8 cellular contexts compared by ENCODE assay signal in genomic region chr11:15327786-15328231, GRCh38.
DNase-seq lines count a peak whose midpoint lies in the region; ATAC-seq, FAIRE-seq and TF ChIP-seq lines count a peak whose summit lies in the region.

No MANE protein-coding gene starts in this region.

- peak; percentile 68 for TF ChIP-seq CTCF in DND-41 (IDR thresholded peaks at IDR 0.05; ENCODE audit: borderline replicate concordance, extremely low read depth, low read length, poor library complexity, severe bottlenecking)
- peak; percentile 34 to 72 (median 66); a peak in 4 of 6 replicates for TF ChIP-seq CTCF in HCT116 (IDR thresholded peaks at IDR 0.05 in 2 of 3, conservative IDR thresholded peaks at IDR 0.05 in 1 of 3; ENCODE audit: borderline replicate concordance in 1 of 3, insufficient read depth in 1 of 3, low read depth in 2 of 3, low read length in 2 of 3)
- TF ChIP-seq CTCF in HepG2 (CRISPR knock-in tag; IDR thresholded peaks at IDR 0.05): peak; percentile 77

- CTCF ChIA-PET in HCT116 (lab: Charles Lee) (interaction anchor here (1.3 kb wide), 1 partner anchor 1286 kb away, joined by 10 read pairs; no protein-coding TSS in a partner anchor), HepG2 (lab: Yijun Ruan, JAX; ENCODE audit: low intra/inter-chr PET ratio, low total read pairs) (no interaction called here)

- H3K9ac ChIP-seq in DND-41 (ENCODE audit: low read depth, low read length) (no peak overlapping the region), HCT116 (ENCODE audit: low read length) (no peak overlapping the region), HepG2 (ENCODE audit: insufficient read depth, low read depth, low read length) (no peak overlapping the region)

- intact Hi-C loops in HCT116 (cut with micrococcal nuclease): loop anchor here (2.0 kb wide), 2 partner anchors 1279 to 1285 kb away; no protein-coding TSS in a partner anchor
- intact Hi-C loops in HepG2 (cut with micrococcal nuclease; ENCODE audit: unreplicated experiment): loop anchor here (10.0 kb wide), 1 partner anchor 1287 kb away; no protein-coding TSS in a partner anchor

- TF ChIP-seq RAD21 in HCT116 (IDR thresholded peaks at IDR 0.05; ENCODE audit: low read depth) (peak; percentile 68), HepG2 (CRISPR knock-in tag; IDR thresholded peaks at IDR 0.05) (no peak)

- peak; percentile 55 for FAIRE-seq in HepG2 (lab: Jason Lieb, UNC)

- in situ Hi-C loops in HepG2 (cut with HindIII; ENCODE audit: extremely low pct_ligation_motif_present, low pct_unique_long_range_greater_than_20kb): no loop called here

- no peak for TF ChIP-seq EP300 in HepG2 (IDR thresholded peaks at IDR 0.05; ENCODE audit: low read depth in 2 of 2, low read length in 2 of 2)
- TF ChIP-seq EP300 in HepG2 (CRISPR knock-in tag; IDR thresholded peaks at IDR 0.05; ENCODE audit: borderline replicate concordance): no peak

- no peak overlapping the region for H3K4me3 ChIP-seq in DND-41 (ENCODE audit: low read depth in 1 of 2, low read length in 2 of 2)
- H3K4me3 ChIP-seq in HCT116 (replicated peaks in 1 of 2; ENCODE audit: low read depth in 1 of 2, low read length in 2 of 2): no peak overlapping the region
- no peak overlapping the region for H3K4me3 ChIP-seq in HepG2 (replicated peaks in 1 of 3; ENCODE audit: insufficient read depth in 1 of 3, low read depth in 2 of 3, low read length in 3 of 3)

- H2AFZ ChIP-seq in DND-41 (ENCODE audit: low read depth, low read length) (no peak overlapping the region), HCT116 (ENCODE audit: low read depth, low read length, poor library complexity, severe bottlenecking) (no peak overlapping the region), HepG2 (ENCODE audit: low read length) (no peak overlapping the region)

- no peak for TF ChIP-seq POLR2A in HCT116 (IDR thresholded peaks at IDR 0.05; ENCODE audit: borderline replicate concordance, extremely low read depth, insufficient read depth, insufficient read length)
- TF ChIP-seq POLR2A in HepG2 (IDR thresholded peaks at IDR 0.05; ENCODE audit: insufficient read depth in 1 of 2, low read depth in 2 of 2, low read length in 2 of 2): no peak

- no peaks in the 10 kb centered on the region for H3K36me3 ChIP-seq in DND-41 (ENCODE audit: insufficient read depth, low read length)
- H3K36me3 ChIP-seq in HCT116 (ENCODE audit: control insufficient read depth in 1 of 2, insufficient read depth in 2 of 2, low read length in 2 of 2): no peaks in the 10 kb centered on the region
- no peaks in the 10 kb centered on the region for H3K36me3 ChIP-seq in HepG2 (replicated peaks in 1 of 2; ENCODE audit: control insufficient read depth in 1 of 2, insufficient read depth in 2 of 2, low read length in 2 of 2)

- POLR2A ChIA-PET in HCT116 (lab: Charles Lee) (no interaction called here), HepG2 (lab: Yijun Ruan, JAX) (no interaction called here)

- peak; percentile 28 for DNase-seq in DND-41
- peak; percentile 35 for DNase-seq in HCT116 (ENCODE audit: low read depth, low spot score)
- peak; percentile 87 for DNase-seq in NCI-H2227 (lab: John Stamatoyannopoulos, UW; ENCODE audit: unreplicated experiment)
- DNase-seq in caudate nucleus (lab: John Stamatoyannopoulos, UW): peak in 41 of 61 donors; percentile 3 to 74 (median 16)
- DNase-seq in HepG2 (ENCODE audit: low spot score): peak; percentile 16
- DNase-seq in LoVo (ENCODE audit: low spot score): no peak
- no peak for DNase-seq in activated effector memory CD4-positive, alpha-beta T cell treated with anti-CD3 and anti-CD28 coated beads, Interleukin-2, amount 50 U/mL, for 16 hours

- H3K27ac ChIP-seq in DND-41 (ENCODE audit: low read length) (no peak overlapping the region), HCT116 (ENCODE audit: low read depth, low read length) (no peak overlapping the region), caudate nucleus (ENCODE audit: low read depth, low read length) (no peak overlapping the region), HepG2 (ENCODE audit: extremely low read length, insufficient read depth, low read length) (no peak overlapping the region)

- H4K20me1 ChIP-seq in DND-41 (ENCODE audit: insufficient read depth, low read length) (no peaks in the 10 kb centered on the region), HCT116 (ENCODE audit: insufficient read depth) (no peaks in the 10 kb centered on the region), HepG2 (ENCODE audit: insufficient read depth, low read length) (no peaks in the 10 kb centered on the region)

- no peaks in the 10 kb centered on the region for H3K4me1 ChIP-seq in DND-41 (ENCODE audit: insufficient read depth, low read length)
- no peaks in the 10 kb centered on the region for H3K4me1 ChIP-seq in HCT116 (ENCODE audit: control insufficient read depth in 1 of 2, insufficient read depth in 2 of 2, low read length in 2 of 2)
- no peaks in the 10 kb centered on the region for H3K4me1 ChIP-seq in HepG2 (ENCODE audit: insufficient read depth, low read length)

- RAD21 ChIA-PET in HCT116 (lab: Charles Lee; ENCODE audit: low non-redundant PET in 1 of 2, low total read pairs in 2 of 2, uncharacterized antibody in 2 of 2, unreplicated experiment in 2 of 2): no interaction called here

- peak; percentile 45; the same call in 1 of the 3 replicates for ATAC-seq in DND-41 (ENCODE audit: insufficient read depth, low read depth)
- peak; percentile 88 for ATAC-seq in HCT116
- peak; percentile 88 for ATAC-seq in HepG2
- no peak for ATAC-seq in HG02759 (IDR thresholded peaks at IDR 0.05; ENCODE audit: unreplicated experiment)

- H3K79me2 ChIP-seq in DND-41 (ENCODE audit: insufficient read depth, low read length): no peaks in the 10 kb centered on the region
- H3K79me2 ChIP-seq in HCT116 (ENCODE audit: insufficient read depth, low read length): no peaks in the 10 kb centered on the region
- H3K79me2 ChIP-seq in HepG2 (ENCODE audit: insufficient read depth, low read length): no peaks in the 10 kb centered on the region

- no peaks in the 10 kb centered on the region for H3K9me2 ChIP-seq in HCT116 (ENCODE audit: insufficient read depth)

- H3K27me3 ChIP-seq in DND-41 (ENCODE audit: insufficient read depth, low read length, poor library complexity) (no peaks in the 10 kb centered on the region), HCT116 (ENCODE audit: insufficient read depth, low read length) (peaks cover 6% of the 10 kb centered on the region; the same call in 1 of the 2 replicates), HepG2 (ENCODE audit: control insufficient read depth in 1 of 2, insufficient read depth in 2 of 2, low read length in 2 of 2) (no peaks in the 10 kb centered on the region)

- BruUV-seq in HCT116 (replicated peaks; lab: Mats Ljungman, UMichigan): no TSS peak
- BruUV-seq in HepG2 (replicated peaks; lab: Mats Ljungman, UMichigan): no TSS peak

- H3K4me2 ChIP-seq in DND-41 (ENCODE audit: insufficient read depth, low read length) (no peak overlapping the region), HCT116 (ENCODE audit: low read length) (no peak overlapping the region), HepG2 (ENCODE audit: low read depth, low read length) (no peak overlapping the region)

- no peaks in the 10 kb centered on the region for H3K9me3 ChIP-seq in DND-41 (ENCODE audit: insufficient read depth, low read length, severe bottlenecking)
- H3K9me3 ChIP-seq in HCT116 (ENCODE audit: control insufficient read depth in 1 of 2, insufficient read depth in 1 of 2, low read depth in 1 of 2, low read length in 2 of 2): no peaks in the 10 kb centered on the region
- no peaks in the 10 kb centered on the region for H3K9me3 ChIP-seq in HepG2 (ENCODE audit: low read length)

- WGBS in HepG2 (ENCODE audit: low lambda C conversion rate): 20% methylated on average over 3 of the region's 4 CpGs

TF ChIP-seq in HepG2, 621 proteins besides CTCF, POLR2A, EP300 and RAD21:
- TF ChIP-seq HDAC1 (CRISPR knock-in tag; IDR thresholded peaks at IDR 0.05) (no peak), STAG1 (CRISPR knock-in tag; IDR thresholded peaks at IDR 0.05) (peak; percentile 69)

Comparison
In these comparisons a context has a peak if more than half of its experiments do, and no peak if none do; other contexts are left out.
1. DNase-seq: peak in DND-41 (single experiment), HCT116 (single experiment), NCI-H2227 (single experiment), caudate nucleus (41 of 61) and HepG2 (single experiment); none in LoVo (single experiment) and activated effector memory CD4-positive, alpha-beta T cell treated with anti-CD3 and anti-CD28 coated beads, Interleukin-2, amount 50 U/mL, for 16 hours (single experiment).
2. Peak in every context shown above with its lines, with median percentiles within 50 percentile points of each other: CTCF ChIP-seq.